ENCODE assay signal across 1 cellular context in genomic region chr3:47295322-47295721, GRCh38.
TF ChIP-seq lines count a peak whose summit lies in the region.

No MANE protein-coding gene starts in this region.

TF ChIP-seq in K562, 482 proteins besides CTCF, POLR2A, EP300 and RAD21:
- TF ChIP-seq HNRNPUL1 (IDR thresholded peaks at IDR 0.05; ENCODE audit: low read length) (no peak), HBP1 (CRISPR knock-in tag; IDR thresholded peaks at IDR 0.05) (0 out of 2 replicates have a peak, but pooled peaks have one; percentile 19), BRD9 (IDR thresholded peaks at IDR 0.05; ENCODE audit: low read depth, partially characterized antibody) (no peak), ZNF408 (CRISPR knock-in tag; IDR thresholded peaks at IDR 0.05; ENCODE audit: low read depth) (no peak), PTTG1 (tag; IDR thresholded peaks at IDR 0.05; ENCODE audit: low read depth) (no peak), JUN (IDR thresholded peaks at IDR 0.05; ENCODE audit: borderline replicate concordance, low read depth, low read length) (no peak), JUN (CRISPR knock-in tag; IDR thresholded peaks at IDR 0.05; ENCODE audit: borderline replicate concordance) (no peak), KDM5B (IDR thresholded peaks at IDR 0.05; ENCODE audit: insufficient replicate concordance, low read depth, low read length) (no peak), CHD4 (IDR thresholded peaks at IDR 0.05; ENCODE audit: insufficient read depth, insufficient replicate concordance, low read depth, low read length, poor library complexity, severe bottlenecking) (no peak), RBM22 (IDR thresholded peaks at IDR 0.05; ENCODE audit: low read depth, low read length, poor library complexity, severe bottlenecking) (no peak), DDX20 (tag; IDR thresholded peaks at IDR 0.05; ENCODE audit: low read depth) (no peak), FOXP1 (CRISPR knock-in tag; IDR thresholded peaks at IDR 0.05) (no peak), TEAD1 (CRISPR knock-in tag; IDR thresholded peaks at IDR 0.05) (no peak), HES1 (IDR thresholded peaks at IDR 0.05; ENCODE audit: low read depth) (no peak), POLR3G (IDR thresholded peaks at IDR 0.05; ENCODE audit: extremely low read depth, insufficient read length, insufficient replicate concordance) (no peak), TRIM24 (IDR thresholded peaks at IDR 0.05) (no peak), ZNF764 (CRISPR knock-in tag; IDR thresholded peaks at IDR 0.05; ENCODE audit: low read depth) (no peak), CCAR2 (IDR thresholded peaks at IDR 0.05; ENCODE audit: low read depth, low read length) (no peak)
- TF ChIP-seq, protein P1, sequence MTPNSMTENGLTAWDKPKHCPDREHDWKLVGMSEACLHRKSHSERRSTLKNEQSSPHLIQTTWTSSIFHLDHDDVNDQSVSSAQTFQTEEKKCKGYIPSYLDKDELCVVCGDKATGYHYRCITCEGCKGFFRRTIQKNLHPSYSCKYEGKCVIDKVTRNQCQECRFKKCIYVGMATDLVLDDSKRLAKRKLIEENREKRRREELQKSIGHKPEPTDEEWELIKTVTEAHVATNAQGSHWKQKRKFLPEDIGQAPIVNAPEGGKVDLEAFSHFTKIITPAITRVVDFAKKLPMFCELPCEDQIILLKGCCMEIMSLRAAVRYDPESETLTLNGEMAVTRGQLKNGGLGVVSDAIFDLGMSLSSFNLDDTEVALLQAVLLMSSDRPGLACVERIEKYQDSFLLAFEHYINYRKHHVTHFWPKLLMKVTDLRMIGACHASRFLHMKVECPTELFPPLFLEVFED (CRISPR knock-in tag; conservative IDR thresholded peaks at IDR 0.05), result peak; percentile 56; the same call in 1 of the 2 replicates
TF ChIP-seq in K562: peak in this region for 2.
